ENCODE assay signal across 8 cellular contexts in genomic region chr20:45363611-45364492, GRCh38. TPM values are rescaled to one million over a fixed set of nuclear protein-coding genes. Genes with fewer than 3 reads are reported as not detected.
DNase-seq lines count a peak whose midpoint lies in the region; ATAC-seq and TF ChIP-seq lines count a peak whose summit lies in the region.

No MANE protein-coding gene starts in this region.

- 40 to 43% methylated on average over 10 to 12 of the region's 23 CpGs for WGBS in thyroid gland, 2 donors

- H3K27me3 ChIP-seq in layer of hippocampus (ENCODE audit: control insufficient read depth, insufficient read depth, low read length) (no peaks in the 10 kb centered on the region), thyroid gland (no peaks in the 10 kb centered on the region)

- H3K36me3 ChIP-seq in thyroid gland = peaks cover 23 to 27% of the 10 kb centered on the region in 2 donors

- peaks cover 60% of the 10 kb centered on the region for H3K4me1 Mint-ChIP-seq in activated T-cell treated with anti-CD3 and anti-CD28 coated beads, Interleukin-2, amount 50 U/mL, for 24 hours (ENCODE audit: low read depth)
- peaks cover 52% of the 10 kb centered on the region for H3K4me1 Mint-ChIP-seq in activated naive CD8-positive, alpha-beta T cell (ENCODE audit: low read depth)

- H3K36me3 Mint-ChIP-seq in activated T-cell treated with anti-CD3 and anti-CD28 coated beads, Interleukin-2, amount 50 U/mL, for 24 hours (ENCODE audit: low read depth) = peaks cover 51% of the 10 kb centered on the region
- H3K36me3 Mint-ChIP-seq in activated naive CD8-positive, alpha-beta T cell = peaks cover 4% of the 10 kb centered on the region

- intact Hi-C loops in thyroid gland (cut with DNase I) = no loop called here

- peak overlapping the region; percentile 100 for H3K4me3 Mint-ChIP-seq in activated T-cell treated with anti-CD3 and anti-CD28 coated beads, Interleukin-2, amount 50 U/mL, for 24 hours
- H3K4me3 Mint-ChIP-seq in activated naive CD8-positive, alpha-beta T cell = peak overlapping the region; percentile 99

- H3K27ac Mint-ChIP-seq in activated T-cell treated with anti-CD3 and anti-CD28 coated beads, Interleukin-2, amount 50 U/mL, for 24 hours = peak overlapping the region; percentile 100
- H3K27ac Mint-ChIP-seq in activated naive CD8-positive, alpha-beta T cell = peak overlapping the region; percentile 98

- H3K27me3 Mint-ChIP-seq in activated T-cell treated with anti-CD3 and anti-CD28 coated beads, Interleukin-2, amount 50 U/mL, for 24 hours = no peaks in the 10 kb centered on the region
- H3K27me3 Mint-ChIP-seq in activated naive CD8-positive, alpha-beta T cell = no peaks in the 10 kb centered on the region

- no peak for ATAC-seq in GM21515 (IDR thresholded peaks at IDR 0.05; ENCODE audit: unreplicated experiment)

- no peak for DNase-seq in activated T-cell treated with anti-CD3 and anti-CD28 coated beads, Interleukin-2, amount 50 U/mL, for 24 hours
- no peak for DNase-seq in activated T-cell treated with anti-CD3 and anti-CD28 coated beads, Interleukin-2, amount 50 U/mL, for 48 hours
- no peak for DNase-seq in thyroid gland
- DNase-seq in NCI-H2081 (lab: John Stamatoyannopoulos, UW) = no peak
- DNase-seq in NCI-H524 (lab: John Stamatoyannopoulos, UW) = no peak

- H3K9me3 ChIP-seq in thyroid gland = no peaks in the 10 kb centered on the region

- TF ChIP-seq CTCF in thyroid gland (IDR thresholded peaks at IDR 0.05) = no peak

- H3K4me3 ChIP-seq in thyroid gland (replicated peaks in 1 of 3) = peak overlapping the region; percentile 37 to 55 (median 46)

- TF ChIP-seq POLR2A in thyroid gland (IDR thresholded peaks at IDR 0.05) = no peak

- H3K27ac ChIP-seq in layer of hippocampus (ENCODE audit: low read depth, low read length) (peak overlapping the region; percentile 98), thyroid gland (peak overlapping the region in 2 of 3 donors; percentile 89)

- H3K9me3 Mint-ChIP-seq in activated T-cell treated with anti-CD3 and anti-CD28 coated beads, Interleukin-2, amount 50 U/mL, for 24 hours = no peaks in the 10 kb centered on the region
- no peaks in the 10 kb centered on the region for H3K9me3 Mint-ChIP-seq in activated naive CD8-positive, alpha-beta T cell (ENCODE audit: low read depth)

- H3K4me1 ChIP-seq in thyroid gland = peaks cover 13 to 25% of the 10 kb centered on the region in 2 donors

RNA-seq across cellular contexts. Expression of gene SYS1, which starts 0.9 kb away (rescaled TPM):
- 10 to 100 TPM; 52.7 to 86.1 (median 76.6) TPM for total RNA-seq in thyroid gland

RNA-seq across cellular contexts. Expression of gene TP53TG5, which starts 14.3 kb away (rescaled TPM):
- not detected for total RNA-seq in thyroid gland

RNA-seq across cellular contexts. Expression of gene SDC4, which starts 15.6 kb away (rescaled TPM):
- total RNA-seq in thyroid gland = 100 to 1,000 TPM in 1 of 4 donors, 10 to 100 TPM in 3; 35.5 to 101 (median 63.3) TPM

RNA-seq across cellular contexts. Expression of gene DBNDD2, which starts 44.2 kb away (rescaled TPM):
- 10 to 100 TPM; 12.1 to 47.4 (median 20.9) TPM for total RNA-seq in thyroid gland

RNA-seq across cellular contexts. Expression of gene PIGT, which starts 52.1 kb away (rescaled TPM):
- 100 to 1,000 TPM in 3 of 4 donors, 10 to 100 TPM in 1; 85.0 to 122 (median 114) TPM for total RNA-seq in thyroid gland
